Comparison of ENCODE assay signal across 25 cellular contexts in the genomic region with DNA sequence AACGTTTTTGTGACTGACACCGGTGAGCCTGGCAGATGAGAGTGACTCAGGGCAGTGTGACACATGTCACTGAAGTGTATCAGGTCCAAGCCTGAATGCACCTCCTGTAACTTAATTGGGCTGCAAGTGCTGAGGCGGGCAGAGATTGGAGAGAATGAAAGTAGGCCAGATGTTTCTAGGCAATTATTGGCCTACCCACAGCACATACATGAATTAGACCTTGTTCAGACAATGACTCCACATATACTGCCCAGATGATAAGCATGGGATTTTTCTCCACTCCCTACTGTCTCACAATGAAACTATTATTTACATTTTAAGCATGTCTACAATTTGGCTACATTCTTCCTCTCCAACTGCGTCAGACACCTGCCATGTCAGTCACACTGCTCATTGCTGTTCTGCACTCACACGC.
DNase-seq lines count a peak whose midpoint lies in the region; ATAC-seq, FAIRE-seq and TF ChIP-seq lines count a peak whose summit lies in the region.
"Had no signal": no experiment of that assay in that cellular context is flagged by ENCODE, and none has a peak within 500 bp of the region (broad histone marks: within the 10 kb centered on the region; RNA-seq: fewer than 3 reads in every experiment).

No MANE protein-coding gene starts in this region.

- no TSS peak for BruUV-seq in GM12878 (replicated peaks; lab: Mats Ljungman, UMichigan)

- H3K27me3 ChIP-seq in GM12878 (replicated peaks in 1 of 2; ENCODE audit: control insufficient read depth in 2 of 2, insufficient read depth in 2 of 2, low read length in 1 of 2) (no peaks in the 10 kb centered on the region), psoas muscle (ENCODE audit: insufficient read depth in 3 of 3, low read length in 2 of 3) (no peaks in the 10 kb centered on the region)
- no peaks in the 10 kb centered on the region for H3K27me3 ChIP-seq in CD8-positive, alpha-beta T cell (ENCODE audit: insufficient read depth, low read length)
- H3K27me3 ChIP-seq: BLaER1, MG63 had no signal

- H3K4me2 ChIP-seq in GM12878 (ENCODE audit: control insufficient read depth, insufficient read depth), result no peak overlapping the region
- H3K4me2 ChIP-seq: BLaER1 had no signal

- H3K27me3 Mint-ChIP-seq in CD8-positive, alpha-beta T cell (ENCODE audit: low read depth), result no peaks in the 10 kb centered on the region
- H3K27me3 Mint-ChIP-seq: CD4-positive, CD25-positive, alpha-beta regulatory T cell had no signal

- H3K27ac ChIP-seq in GM12878 (ENCODE audit: control insufficient read depth, insufficient read depth) (no peak overlapping the region), psoas muscle (no peak overlapping the region)
- no peak overlapping the region for H3K27ac ChIP-seq in CD8-positive, alpha-beta T cell (ENCODE audit: low read depth, low read length)
- H3K27ac ChIP-seq: BLaER1, GM23248 had no signal

- POLR2A ChIA-PET in GM12878 (lab: Charles Lee), result no interaction called here
- POLR2A ChIA-PET in CD8-positive, alpha-beta T cell (lab: Charles Lee), result no interaction called here

- H3K36me3 ChIP-seq in GM12878 (ENCODE audit: control insufficient read depth in 2 of 2, insufficient read depth in 2 of 2, low read length in 1 of 2), result no peaks in the 10 kb centered on the region
- no peaks in the 10 kb centered on the region for H3K36me3 ChIP-seq in psoas muscle (ENCODE audit: insufficient read depth in 1 of 2, low read depth in 1 of 2)
- no peaks in the 10 kb centered on the region for H3K36me3 ChIP-seq in CD8-positive, alpha-beta T cell (ENCODE audit: insufficient read depth, low read length)
- H3K36me3 ChIP-seq: BLaER1, MG63 had no signal

- RAD21 ChIA-PET in GM12878 (lab: Charles Lee; ENCODE audit: unreplicated experiment), result no interaction called here

- WGBS in GM12878 (ENCODE audit: insufficient coverage, insufficient replicate concordance, low lambda C conversion rate, missing lambda C conversion rate), result 52% methylated on average over 5 of the region's 5 CpGs
- WGBS in psoas muscle, 3 donors, result 49 to 66% (median 51%) methylated on average over 5 of the region's 5 CpGs

- intact Hi-C loops in GM12878 (cut with micrococcal nuclease; ENCODE audit: unreplicated experiment), result no loop called here
- intact Hi-C loops in psoas muscle (cut with DNase I), result no loop called here
- intact Hi-C loops in CD8-positive, alpha-beta T cell (cut with DNase I, micrococcal nuclease), result no loop called here

- TF ChIP-seq CTCF in GM12878 (IDR thresholded peaks at IDR 0.05 in 2 of 3, conservative IDR thresholded peaks at IDR 0.05 in 1 of 3; ENCODE audit: control insufficient read depth in 2 of 3, extremely low read depth in 1 of 3, insufficient read depth in 1 of 3, low read depth in 3 of 3, low read length in 3 of 3), result no peak
- no peak for TF ChIP-seq CTCF in psoas muscle (IDR thresholded peaks at IDR 0.05)
- no peak for TF ChIP-seq CTCF in CD8-positive, alpha-beta T cell (IDR thresholded peaks at IDR 0.05)

- H3K4me1 ChIP-seq in GM12878 (ENCODE audit: control insufficient read depth, insufficient read depth, low read length) (no peaks in the 10 kb centered on the region), psoas muscle (peaks cover 6% of the 10 kb centered on the region)
- no peaks in the 10 kb centered on the region for H3K4me1 ChIP-seq in CD8-positive, alpha-beta T cell (ENCODE audit: insufficient read depth, low read length)
- H3K4me1 ChIP-seq: BLaER1 had no signal

- SMC1A ChIA-PET in GM12878 (lab: Charles Lee; ENCODE audit: uncharacterized antibody, unreplicated experiment), result no interaction called here

- H3K36me3 Mint-ChIP-seq in CD8-positive, alpha-beta T cell, result no peaks in the 10 kb centered on the region
- H3K36me3 Mint-ChIP-seq: CD4-positive, CD25-positive, alpha-beta regulatory T cell had no signal

- no peaks in the 10 kb centered on the region for H4K20me1 ChIP-seq in GM12878 (ENCODE audit: control insufficient read depth, insufficient read depth)
- H4K20me1 ChIP-seq: BLaER1 had no signal

- H3K9ac ChIP-seq in GM12878 (ENCODE audit: control insufficient read depth, insufficient read depth, low read length), result no peak overlapping the region
- H3K9ac ChIP-seq: BLaER1, GM23248 had no signal

- TF ChIP-seq POLR2A in GM12878 (IDR thresholded peaks at IDR 0.05; ENCODE audit: low read depth, low read length), result no peak

- no peak overlapping the region for H2AFZ ChIP-seq in GM12878 (ENCODE audit: control insufficient read depth, low read depth, low read length)
- H2AFZ ChIP-seq: GM23248 had no signal

- FAIRE-seq in GM12878 (lab: Jason Lieb, UNC), result no peak
- FAIRE-seq: A204.1, GM12892, RCC 7860 had no signal

- TF ChIP-seq EP300 in GM12878 (IDR thresholded peaks at IDR 0.05; ENCODE audit: borderline replicate concordance in 1 of 2, control insufficient read depth in 1 of 2, low read depth in 2 of 2, low read length in 2 of 2), result no peak

- DNase-seq in COLO829 (ENCODE audit: low spot score) (peak; percentile 0), LHCN-M2 (ENCODE audit: low read depth) (peak; percentile 32), GM12878 (ENCODE audit: low read depth, low spot score) (no peak), psoas muscle (no peak), HPDE6-E6E7 (ENCODE audit: extremely low spot score) (no peak)
- no peak for DNase-seq in CD8-positive, alpha-beta T cell
- DNase-seq: CD4-positive, CD25-positive, alpha-beta regulatory T cell; COR-L47; DMS79; EL; GF-D8; GM23248; H9; KBM-7; MG63; NCI-H2029; NCI-H2227 treated with DMSO at 0.1 percent for 48 hours; NCI-H526 treated with DMSO at 0.1 percent for 48 hours; SIG-M5 had no signal

- no peaks in the 10 kb centered on the region for H3K9me3 ChIP-seq in GM12878 (replicated peaks; ENCODE audit: control insufficient read depth, insufficient read depth, low read length)
- no peaks in the 10 kb centered on the region for H3K9me3 ChIP-seq in psoas muscle
- H3K9me3 ChIP-seq in CD8-positive, alpha-beta T cell (ENCODE audit: low read length), result no peaks in the 10 kb centered on the region
- H3K9me3 ChIP-seq: BLaER1, MG63 had no signal

- H3K27ac Mint-ChIP-seq in CD8-positive, alpha-beta T cell, result no peak overlapping the region
- H3K27ac Mint-ChIP-seq: CD4-positive, CD25-positive, alpha-beta regulatory T cell; H9 had no signal

- no peak for TF ChIP-seq RAD21 in GM12878 (IDR thresholded peaks at IDR 0.05; ENCODE audit: insufficient read depth, low read depth, low read length)

- CTCF ChIA-PET in GM12878 (lab: Yijun Ruan, JAX), result no interaction called here
- CTCF ChIA-PET in CD8-positive, alpha-beta T cell (lab: Charles Lee), result no interaction called here

- H3K9me3 Mint-ChIP-seq in CD8-positive, alpha-beta T cell, result peaks cover 16% of the 10 kb centered on the region
- H3K9me3 Mint-ChIP-seq: H9 had no signal

- in situ Hi-C loops in GM12878 (cut with MboI), result no loop called here

- H3K4me3 ChIP-seq in GM12878 (no peak overlapping the region), psoas muscle (no peak overlapping the region)
- H3K4me3 ChIP-seq in CD8-positive, alpha-beta T cell (ENCODE audit: low read depth, low read length), result no peak overlapping the region
- H3K4me3 ChIP-seq: BLaER1, GM23248, MG63 had no signal

- no peaks in the 10 kb centered on the region for H3K79me2 ChIP-seq in GM12878 (ENCODE audit: control insufficient read depth, insufficient read depth, low read length)

- no peaks in the 10 kb centered on the region for H3K4me1 Mint-ChIP-seq in CD8-positive, alpha-beta T cell (ENCODE audit: low read depth)
- H3K4me1 Mint-ChIP-seq: CD4-positive, CD25-positive, alpha-beta regulatory T cell; H9 had no signal

- ATAC-seq in GM12878 (peak; percentile 55), psoas muscle (peak; percentile 35 to 75 (median 62)), GM18520 (IDR thresholded peaks at IDR 0.05; ENCODE audit: unreplicated experiment) (no peak)
- no peak for ATAC-seq in CD8-positive, alpha-beta T cell
- ATAC-seq: SK-N-SH treated with all-trans-retinoic acid at 6 μM for 48 hours had no signal

- no peak overlapping the region for H3K4me3 Mint-ChIP-seq in CD8-positive, alpha-beta T cell
- H3K4me3 Mint-ChIP-seq: CD4-positive, CD25-positive, alpha-beta regulatory T cell; H9 had no signal

TF ChIP-seq in GM12878, 131 proteins besides CTCF, POLR2A, EP300 and RAD21:
- no peak for TF ChIP-seq ZBED1 (IDR thresholded peaks at IDR 0.05; ENCODE audit: borderline replicate concordance)
- TF ChIP-seq MEF2B (IDR thresholded peaks at IDR 0.05; ENCODE audit: partially characterized antibody, poor library complexity, severe bottlenecking), result no peak
- TF ChIP-seq SKIL (IDR thresholded peaks at IDR 0.05; ENCODE audit: low read depth, poor library complexity, severe bottlenecking), result no peak
- TF ChIP-seq RUNX3 (IDR thresholded peaks at IDR 0.05; ENCODE audit: low read length), result no peak
- no peak for TF ChIP-seq EZH2 (IDR thresholded peaks at IDR 0.05; ENCODE audit: borderline replicate concordance, control insufficient read depth, low read depth, low read length)
- TF ChIP-seq POLR2AphosphoS5 (IDR thresholded peaks at IDR 0.05; ENCODE audit: low read length), result no peak
- no peak for TF ChIP-seq SPI1 (IDR thresholded peaks at IDR 0.05; ENCODE audit: borderline replicate concordance, insufficient read depth, low read depth, low read length)
- no peak for TF ChIP-seq HCFC1 (IDR thresholded peaks at IDR 0.05; ENCODE audit: low read length)
- no peak for TF ChIP-seq ASH2L (IDR thresholded peaks at IDR 0.05; ENCODE audit: borderline replicate concordance, low read depth)
- TF ChIP-seq ZNF384 (IDR thresholded peaks at IDR 0.05; ENCODE audit: borderline replicate concordance, low read depth, low read length), result no peak
TF ChIP-seq in GM12878: peak in this region for 0.

Comparison
In these comparisons a context has a peak if more than half of its experiments do, and no peak if none do; other contexts are left out.
1. DNase-seq: peak in COLO829 (single experiment) and LHCN-M2 (single experiment); none in GM12878 (single experiment), psoas muscle (0 of 2), HPDE6-E6E7 (single experiment) and CD8-positive, alpha-beta T cell (0 of 7).
2. ATAC-seq: peak in GM12878 (single experiment) and psoas muscle (4 of 4); none in GM18520 (single experiment) and CD8-positive, alpha-beta T cell (single experiment).